Comparison of ENCODE assay signal across 40 cellular contexts in the genomic region with DNA sequence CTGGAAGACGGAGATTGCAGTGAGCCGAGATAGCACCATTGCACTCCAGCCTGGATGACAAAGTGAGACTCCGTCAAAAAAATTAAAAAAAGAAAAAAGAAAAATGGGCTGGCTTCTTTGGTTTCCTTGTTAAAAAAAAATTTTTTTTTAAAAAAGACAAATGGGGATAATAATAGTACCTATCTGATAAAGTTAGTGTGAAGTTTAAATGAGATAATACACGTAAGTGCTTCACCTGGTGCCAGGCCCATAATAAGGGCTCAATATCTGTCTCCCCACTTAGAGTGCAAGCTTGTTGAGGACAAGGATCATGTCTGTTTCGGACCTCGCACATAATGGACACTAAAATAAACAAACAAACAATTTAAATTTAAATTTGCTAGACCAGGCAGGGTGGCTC. TPM values are rescaled to one million over a fixed set of nuclear protein-coding genes. Genes with fewer than 3 reads are reported as not detected.
"Had no signal": no experiment of that assay in that cellular context is flagged by ENCODE, and none has a peak within 500 bp of the region (broad histone marks: within the 10 kb centered on the region; RNA-seq: fewer than 3 reads in every experiment).

No MANE protein-coding gene starts in this region.

- H3K9me3 Mint-ChIP-seq: activated naive CD4-positive, alpha-beta T cell treated with anti-CD3 and anti-CD28 coated beads for 36 hours; activated naive CD4-positive, alpha-beta T cell treated with anti-CD3 and anti-CD28 coated beads, Interleukin-2, amount 10 ng/mL, durations not matched to agents 7 days and 5 days; activated naive CD4-positive, alpha-beta T cell treated with anti-CD3 and anti-CD28 coated beads, Interleukin-2, amount 50 U/mL, for 24 hours; activated naive CD4-positive, alpha-beta T cell treated with anti-CD3 and anti-CD28 coated beads, Interleukin-2, amount 50 U/mL, for 72 hours; activated naive CD8-positive, alpha-beta T cell treated with anti-CD3 and anti-CD28 coated beads for 36 hours; activated naive CD8-positive, alpha-beta T cell treated with anti-CD3 and anti-CD28 coated beads, Interleukin-2, amount 10 ng/mL, durations not matched to agents 7 days and 5 days; activated naive CD8-positive, alpha-beta T cell treated with anti-CD3 and anti-CD28 coated beads, Interleukin-2, amount 50 U/mL, for 24 hours; activated T-cell treated with anti-CD3 and anti-CD28 coated beads, Interleukin-2, amount 50 U/mL, for 24 hours; activated T-cell treated with anti-CD3 and anti-CD28 coated beads, Interleukin-2, amount 50 U/mL, for 4 hours; activated T-cell treated with anti-CD3 and anti-CD28 coated beads, Interleukin-2, amount 50 U/mL, for 72 hours; activated T-helper 1 cell treated with anti-CD3 and anti-CD28 coated beads, Interleukin-12 subunit alpha, Interleukin-12 subunit beta, Interleukin-2, Interleukin-4 antibody, amounts not matched to agents 30 ng/mL and 10 ng/mL and 1 ng/mL, durations not matched to agents 14 hours and 24 hours and 36 hours; activated T-helper 17 cell treated with anti-CD3 and anti-CD28 coated beads, Interleukin-2, amount 50 U/mL, for 72 hours; activated T-helper 2 cell treated with anti-CD3 and anti-CD28 coated beads, Interferon-gamma antibody, Interleukin-2, Interleukin-4, amounts not matched to agents 10 μg/mL and 5 μg/mL and 100 μg/mL, durations not matched to agents 14 hours and 24 hours and 36 hours; central memory CD8-positive, alpha-beta T cell had no signal

- H3K36me3 Mint-ChIP-seq: activated naive CD4-positive, alpha-beta T cell treated with anti-CD3 and anti-CD28 coated beads, Interleukin-2, amount 10 ng/mL, durations not matched to agents 7 days and 5 days; activated naive CD4-positive, alpha-beta T cell treated with anti-CD3 and anti-CD28 coated beads, Interleukin-2, amount 50 U/mL, for 24 hours; activated naive CD4-positive, alpha-beta T cell treated with anti-CD3 and anti-CD28 coated beads, Interleukin-2, amount 50 U/mL, for 72 hours; activated naive CD8-positive, alpha-beta T cell; activated naive CD8-positive, alpha-beta T cell treated with anti-CD3 and anti-CD28 coated beads for 36 hours; activated naive CD8-positive, alpha-beta T cell treated with anti-CD3 and anti-CD28 coated beads, Interleukin-2, amount 10 ng/mL, durations not matched to agents 7 days and 5 days; brain had no signal

- H3K27ac ChIP-seq: adrenal gland, ascending aorta, body of pancreas, brain microvascular endothelial cell, breast epithelium, cardiac muscle cell had no signal

- H3K27ac Mint-ChIP-seq: activated naive CD4-positive, alpha-beta T cell treated with anti-CD3 and anti-CD28 coated beads for 36 hours; activated naive CD4-positive, alpha-beta T cell treated with anti-CD3 and anti-CD28 coated beads, Interleukin-2, amount 10 ng/mL, durations not matched to agents 7 days and 5 days; activated naive CD4-positive, alpha-beta T cell treated with anti-CD3 and anti-CD28 coated beads, Interleukin-2, amount 50 U/mL, for 24 hours; activated naive CD4-positive, alpha-beta T cell treated with anti-CD3 and anti-CD28 coated beads, Interleukin-2, amount 50 U/mL, for 72 hours; activated naive CD8-positive, alpha-beta T cell; activated naive CD8-positive, alpha-beta T cell treated with anti-CD3 and anti-CD28 coated beads for 36 hours; activated naive CD8-positive, alpha-beta T cell treated with anti-CD3 and anti-CD28 coated beads, Interleukin-2, amount 10 ng/mL, durations not matched to agents 7 days and 5 days; activated naive CD8-positive, alpha-beta T cell treated with anti-CD3 and anti-CD28 coated beads, Interleukin-2, amount 50 U/mL, for 24 hours; activated T-cell treated with anti-CD3 and anti-CD28 coated beads, Interleukin-2, amount 50 U/mL, for 24 hours; activated T-cell treated with anti-CD3 and anti-CD28 coated beads, Interleukin-2, amount 50 U/mL, for 72 hours; activated T-helper 1 cell treated with anti-CD3 and anti-CD28 coated beads, Interleukin-12 subunit alpha, Interleukin-12 subunit beta, Interleukin-2, Interleukin-4 antibody, amounts not matched to agents 30 ng/mL and 10 ng/mL and 1 ng/mL, durations not matched to agents 14 hours and 24 hours and 36 hours; activated T-helper 17 cell treated with anti-CD3 and anti-CD28 coated beads, Interleukin-2, amount 50 U/mL, for 72 hours; activated T-helper 2 cell treated with anti-CD3 and anti-CD28 coated beads, Interferon-gamma antibody, Interleukin-2, Interleukin-4, amounts not matched to agents 10 μg/mL and 5 μg/mL and 100 μg/mL, durations not matched to agents 14 hours and 24 hours and 36 hours; brain had no signal

- H3K27me3 ChIP-seq: ascending aorta, body of pancreas, brain microvascular endothelial cell, breast epithelium, cardiac muscle cell had no signal

- H3K4me1 Mint-ChIP-seq: activated naive CD4-positive, alpha-beta T cell treated with anti-CD3 and anti-CD28 coated beads, Interleukin-2, amount 10 ng/mL, durations not matched to agents 7 days and 5 days; activated naive CD4-positive, alpha-beta T cell treated with anti-CD3 and anti-CD28 coated beads, Interleukin-2, amount 50 U/mL, for 24 hours; activated naive CD8-positive, alpha-beta T cell treated with anti-CD3 and anti-CD28 coated beads for 36 hours; activated naive CD8-positive, alpha-beta T cell treated with anti-CD3 and anti-CD28 coated beads, Interleukin-2, amount 10 ng/mL, durations not matched to agents 7 days and 5 days; activated naive CD8-positive, alpha-beta T cell treated with anti-CD3 and anti-CD28 coated beads, Interleukin-2, amount 50 U/mL, for 24 hours; activated T-helper 17 cell treated with anti-CD3 and anti-CD28 coated beads, Interleukin-2, amount 50 U/mL, for 72 hours; central memory CD8-positive, alpha-beta T cell had no signal

- H3K4me1 ChIP-seq: adrenal gland, ascending aorta, body of pancreas, breast epithelium had no signal

- DNase-seq: activated effector memory CD4-positive, alpha-beta T cell treated with anti-CD3 and anti-CD28 coated beads, Interleukin-2, amount 50 U/mL, for 16 hours; activated effector memory CD4-positive, alpha-beta T cell treated with Interleukin-2 at 50 U/mL for 16 hours; activated gamma-delta T cell; activated gamma-delta T cell treated with Interleukin-2 at 50 U/mL for 16 hours; activated naive CD4-positive, alpha-beta T cell; activated naive CD4-positive, alpha-beta T cell treated with anti-CD3 and anti-CD28 coated beads for 36 hours; activated naive CD4-positive, alpha-beta T cell treated with anti-CD3 and anti-CD28 coated beads, Interleukin-2, amount 10 ng/mL, durations not matched to agents 7 days and 5 days; activated naive CD4-positive, alpha-beta T cell treated with anti-CD3 and anti-CD28 coated beads, Interleukin-2, amount 50 U/mL, for 16 hours; activated naive CD4-positive, alpha-beta T cell treated with Interleukin-2 at 50 U/mL for 16 hours; activated naive CD8-positive, alpha-beta T cell treated with anti-CD3 and anti-CD28 coated beads for 36 hours; activated naive CD8-positive, alpha-beta T cell treated with anti-CD3 and anti-CD28 coated beads, Interleukin-2, amount 10 ng/mL, durations not matched to agents 7 days and 5 days; activated naive CD8-positive, alpha-beta T cell treated with anti-CD3 and anti-CD28 coated beads, Interleukin-2, amount 50 U/mL, for 24 hours; activated T-cell treated with anti-CD3 and anti-CD28 coated beads, Interleukin-2, amount 50 U/mL, for 1 hour; activated T-cell treated with anti-CD3 and anti-CD28 coated beads, Interleukin-2, amount 50 U/mL, for 24 hours; activated T-cell treated with anti-CD3 and anti-CD28 coated beads, Interleukin-2, amount 50 U/mL, for 4 hours; activated T-cell treated with anti-CD3 and anti-CD28 coated beads, Interleukin-2, amount 50 U/mL, for 48 hours; activated T-cell treated with anti-CD3 and anti-CD28 coated beads, Interleukin-2, amount 50 U/mL, for 72 hours; adrenal gland; amniotic stem cell; amygdala; anterior cingulate cortex; aorta; body of pancreas; brain microvascular endothelial cell; caudate nucleus; central memory CD4-positive, alpha-beta T cell; cerebellar nuclear complex had no signal

- H3K4me3 ChIP-seq: adrenal gland, ascending aorta, body of pancreas, breast epithelium, cardiac muscle cell had no signal

- H3K27me3 Mint-ChIP-seq: activated naive CD4-positive, alpha-beta T cell treated with anti-CD3 and anti-CD28 coated beads, Interleukin-2, amount 50 U/mL, for 24 hours; activated naive CD8-positive, alpha-beta T cell; activated naive CD8-positive, alpha-beta T cell treated with anti-CD3 and anti-CD28 coated beads for 36 hours; activated naive CD8-positive, alpha-beta T cell treated with anti-CD3 and anti-CD28 coated beads, Interleukin-2, amount 50 U/mL, for 24 hours; activated T-cell treated with anti-CD3 and anti-CD28 coated beads, Interleukin-2, amount 50 U/mL, for 24 hours; activated T-helper 17 cell treated with anti-CD3 and anti-CD28 coated beads, Interleukin-2, amount 50 U/mL, for 72 hours had no signal

- H3K36me3 ChIP-seq: adrenal gland, ascending aorta, brain microvascular endothelial cell, breast epithelium, cardiac muscle cell had no signal

- H3K9me3 ChIP-seq: adrenal gland, ascending aorta, body of pancreas, breast epithelium had no signal

- H3K4me3 Mint-ChIP-seq: activated naive CD4-positive, alpha-beta T cell treated with anti-CD3 and anti-CD28 coated beads for 36 hours; activated naive CD4-positive, alpha-beta T cell treated with anti-CD3 and anti-CD28 coated beads, Interleukin-2, amount 10 ng/mL, durations not matched to agents 7 days and 5 days; activated naive CD4-positive, alpha-beta T cell treated with anti-CD3 and anti-CD28 coated beads, Interleukin-2, amount 50 U/mL, for 24 hours; activated naive CD8-positive, alpha-beta T cell; activated naive CD8-positive, alpha-beta T cell treated with anti-CD3 and anti-CD28 coated beads for 36 hours; activated naive CD8-positive, alpha-beta T cell treated with anti-CD3 and anti-CD28 coated beads, Interleukin-2, amount 10 ng/mL, durations not matched to agents 7 days and 5 days; activated naive CD8-positive, alpha-beta T cell treated with anti-CD3 and anti-CD28 coated beads, Interleukin-2, amount 50 U/mL, for 24 hours; activated T-cell treated with anti-CD3 and anti-CD28 coated beads, Interleukin-2, amount 50 U/mL, for 24 hours; activated T-cell treated with anti-CD3 and anti-CD28 coated beads, Interleukin-2, amount 50 U/mL, for 4 hours; activated T-cell treated with anti-CD3 and anti-CD28 coated beads, Interleukin-2, amount 50 U/mL, for 72 hours; activated T-helper 1 cell treated with anti-CD3 and anti-CD28 coated beads, Interleukin-12 subunit alpha, Interleukin-12 subunit beta, Interleukin-2, Interleukin-4 antibody, amounts not matched to agents 30 ng/mL and 10 ng/mL and 1 ng/mL, durations not matched to agents 14 hours and 24 hours and 36 hours; activated T-helper 17 cell treated with anti-CD3 and anti-CD28 coated beads, Interleukin-2, amount 50 U/mL, for 72 hours; brain; central memory CD8-positive, alpha-beta T cell had no signal

RNA-seq across cellular contexts. Expression of a gene that starts 30.0 kb away (rescaled TPM):
- total RNA-seq: activated naive CD4-positive, alpha-beta T cell treated with anti-CD3 and anti-CD28 coated beads for 36 hours; activated naive CD4-positive, alpha-beta T cell treated with anti-CD3 and anti-CD28 coated beads, Interleukin-2, amount 50 U/mL, for 72 hours; activated naive CD8-positive, alpha-beta T cell treated with anti-CD3 and anti-CD28 coated beads for 36 hours; activated naive CD8-positive, alpha-beta T cell treated with anti-CD3 and anti-CD28 coated beads, Interleukin-2, amount 10 ng/mL, durations not matched to agents 7 days and 5 days; activated T-cell treated with anti-CD3 and anti-CD28 coated beads, Interleukin-2, amount 50 U/mL, for 4 hours; activated T-cell treated with anti-CD3 and anti-CD28 coated beads, Interleukin-2, amount 50 U/mL, for 72 hours; activated T-helper 1 cell treated with anti-CD3 and anti-CD28 coated beads, Interleukin-12 subunit alpha, Interleukin-12 subunit beta, Interleukin-2, Interleukin-4 antibody, amounts not matched to agents 30 ng/mL and 10 ng/mL and 1 ng/mL, durations not matched to agents 14 hours and 24 hours and 36 hours; activated T-helper 17 cell treated with anti-CD3 and anti-CD28 coated beads, Interleukin-2, amount 50 U/mL, for 72 hours; activated T-helper 2 cell treated with anti-CD3 and anti-CD28 coated beads, Interferon-gamma antibody, Interleukin-2, Interleukin-4, amounts not matched to agents 10 μg/mL and 5 μg/mL and 100 μg/mL, durations not matched to agents 14 hours and 24 hours and 36 hours; adrenal gland; aorta; ascending aorta; body of pancreas; breast epithelium; cardiac septum; cerebellum had no signal
- polyA plus RNA-seq: cardiac muscle cell had no signal
